In genomic region chr1:52365746-52366516, GRCh38 we compare ENCODE assay signal across 8 cellular contexts.
DNase-seq lines count a peak whose midpoint lies in the region; ATAC-seq and TF ChIP-seq lines count a peak whose summit lies in the region.

Gene CC2D1B, minus strand, starts transcription at chr1:52366205. Its CDS starts 1,585 bp downstream, at chr1:52364620.

- H3K4me3 Mint-ChIP-seq in central memory CD8-positive, alpha-beta T cell: peak within 1 kb of the TSS; percentile 96

- H3K27me3 Mint-ChIP-seq in central memory CD8-positive, alpha-beta T cell: no peaks in the 10 kb centered on the region

- ATAC-seq in GM19025 (IDR thresholded peaks at IDR 0.05; ENCODE audit: low read depth, unreplicated experiment): peak; percentile 93
- peak; percentile 93 for ATAC-seq in HG03342 (IDR thresholded peaks at IDR 0.05; ENCODE audit: unreplicated experiment)
- ATAC-seq in central memory CD8-positive, alpha-beta T cell (replicated peaks; ENCODE audit: extremely low read depth, poor library complexity, severe bottlenecking): peak; percentile 90

- TF ChIP-seq CTCF in AG10803 (conservative IDR thresholded peaks at IDR 0.05; ENCODE audit: low read length): no peak

- H3K27ac Mint-ChIP-seq in central memory CD8-positive, alpha-beta T cell (ENCODE audit: low read depth): peak within 1 kb of the TSS; percentile 93

- peak within 1 kb of the TSS; percentile 88 for H3K4me3 ChIP-seq in AG10803 (ENCODE audit: low read length)

- H3K4me1 Mint-ChIP-seq in central memory CD8-positive, alpha-beta T cell: peaks cover 53% of the 10 kb centered on the region

- DNase-seq in AG10803 (ENCODE audit: low read depth) (peak; percentile 94), NCI-H446 (lab: John Stamatoyannopoulos, UW) (peak; percentile 93 to 99), iris pigment epithelial cell (ENCODE audit: low read depth) (peak; percentile 98)
- peak; percentile 97 for DNase-seq in activated CD4-positive, CD25-positive, alpha-beta regulatory T cell treated with anti-CD3 and anti-CD28 coated beads, Interleukin-2, amount 50 U/mL, for 16 hours (ENCODE audit: low read depth, low spot score)
- peak; percentile 99 for DNase-seq in central memory CD8-positive, alpha-beta T cell (ENCODE audit: low spot score in 2 of 2)
- DNase-seq in stimulated activated CD4-positive, alpha-beta T cell treated with anti-CD3 and anti-CD28 coated beads, Interleukin-12 subunit alpha, Interleukin-12 subunit beta, amount 100 ng/mL, for 4 hours: peak; percentile 98

- H3K36me3 Mint-ChIP-seq in central memory CD8-positive, alpha-beta T cell (ENCODE audit: insufficient read depth): peaks cover 30% of the 10 kb centered on the region

- H3K9me3 Mint-ChIP-seq in central memory CD8-positive, alpha-beta T cell: no peaks in the 10 kb centered on the region

Comparison
In these comparisons a context has a peak if more than half of its experiments do, and no peak if none do; other contexts are left out.
1. Peak in every context shown above with its lines: DNase-seq, ATAC-seq and H3K4me3 ChIP-seq.